ENCODE assay signal across 1 cellular context in genomic region chr5:69493235-69493925, GRCh38.
TF ChIP-seq lines count a peak whose summit lies in the region.

No MANE protein-coding gene starts in this region.

TF ChIP-seq in HepG2, 621 proteins besides CTCF, POLR2A, EP300 and RAD21 (continued from another document and continues in another):
- TF ChIP-seq ARID5B (CRISPR knock-in tag; IDR thresholded peaks at IDR 0.05) (0 out of 2 replicates have a peak, but pooled peaks have one; percentile 28), ZNF747 (CRISPR knock-in tag; IDR thresholded peaks at IDR 0.05; ENCODE audit: borderline replicate concordance) (peak; percentile 40; the same call in 1 of the 2 replicates), JUND (CRISPR knock-in tag; IDR thresholded peaks at IDR 0.05) (peak; percentile 30; the same call in 1 of the 2 replicates), SALL2 (CRISPR knock-in tag; IDR thresholded peaks at IDR 0.05) (no peak), NCOA1 (CRISPR knock-in tag; IDR thresholded peaks at IDR 0.05) (peak; percentile 79), ZBTB7B (CRISPR knock-in tag; IDR thresholded peaks at IDR 0.05) (peak; percentile 63; the same call in 1 of the 2 replicates), MAZ (IDR thresholded peaks at IDR 0.05; ENCODE audit: borderline replicate concordance, low read depth, low read length) (no peak), MAZ (CRISPR knock-in tag; IDR thresholded peaks at IDR 0.05; ENCODE audit: low read depth) (0 out of 2 replicates have a peak, but pooled peaks have one; percentile 61), ZNF142 (CRISPR knock-in tag; IDR thresholded peaks at IDR 0.05) (0 out of 2 replicates have a peak, but pooled peaks have one; percentile 42), YEATS4 (CRISPR knock-in tag; IDR thresholded peaks at IDR 0.05; ENCODE audit: borderline replicate concordance) (peak; percentile 75; the same call in 1 of the 2 replicates), CAMTA2 (CRISPR knock-in tag; IDR thresholded peaks at IDR 0.05; ENCODE audit: borderline replicate concordance) (0 out of 2 replicates have a peak, but pooled peaks have one; percentile 64), CREB3 (CRISPR knock-in tag; IDR thresholded peaks at IDR 0.05) (0 out of 2 replicates have a peak, but pooled peaks have one; percentile 54), BRD4 (CRISPR knock-in tag; IDR thresholded peaks at IDR 0.05) (peak; percentile 88), PCBP1 (IDR thresholded peaks at IDR 0.05; ENCODE audit: borderline replicate concordance, low read depth, low read length) (no peak), HOXA9 (CRISPR knock-in tag; IDR thresholded peaks at IDR 0.05; ENCODE audit: borderline replicate concordance) (peak; percentile 54; the same call in 1 of the 2 replicates), TFDP1 (CRISPR knock-in tag; IDR thresholded peaks at IDR 0.05; ENCODE audit: borderline replicate concordance) (peak; percentile 68; the same call in 1 of the 2 replicates), ZSCAN31 (CRISPR knock-in tag; IDR thresholded peaks at IDR 0.05; ENCODE audit: low read depth) (peak; percentile 74; the same call in 1 of the 2 replicates), DNMT1 (CRISPR knock-in tag; IDR thresholded peaks at IDR 0.05) (no peak), MYNN (CRISPR knock-in tag; IDR thresholded peaks at IDR 0.05; ENCODE audit: low read depth) (no peak), ZBTB39 (CRISPR knock-in tag; IDR thresholded peaks at IDR 0.05) (no peak), BATF2 (CRISPR knock-in tag; IDR thresholded peaks at IDR 0.05) (0 out of 2 replicates have a peak, but pooled peaks have one; percentile 35), ZNF792 (CRISPR knock-in tag; IDR thresholded peaks at IDR 0.05) (0 out of 2 replicates have a peak, but pooled peaks have one; percentile 29), PTBP1 (IDR thresholded peaks at IDR 0.05; ENCODE audit: low read depth, low read length, poor library complexity, severe bottlenecking) (no peak), THAP8 (CRISPR knock-in tag; IDR thresholded peaks at IDR 0.05; ENCODE audit: borderline replicate concordance) (peak; percentile 48; the same call in 1 of the 2 replicates), IRX3 (CRISPR knock-in tag; IDR thresholded peaks at IDR 0.05; ENCODE audit: borderline replicate concordance, low read depth) (peak; percentile 77), ZHX1 (CRISPR knock-in tag; IDR thresholded peaks at IDR 0.05; ENCODE audit: low read depth) (peak; percentile 63), ZNF782 (CRISPR knock-in tag; IDR thresholded peaks at IDR 0.05; ENCODE audit: borderline replicate concordance) (no peak), ZBTB42 (CRISPR knock-in tag; IDR thresholded peaks at IDR 0.05) (0 out of 2 replicates have a peak, but pooled peaks have one; percentile 58), BCL3 (CRISPR knock-in tag; IDR thresholded peaks at IDR 0.05) (peak; percentile 42; the same call in 1 of the 2 replicates), FLYWCH1 (CRISPR knock-in tag; IDR thresholded peaks at IDR 0.05) (no peak), NR0B2 (CRISPR knock-in tag; IDR thresholded peaks at IDR 0.05) (peak; percentile 64; the same call in 1 of the 2 replicates), KAT8 (CRISPR knock-in tag; IDR thresholded peaks at IDR 0.05) (0 out of 2 replicates have a peak, but pooled peaks have one; percentile 30)
